Comparison of ENCODE assay signal across 8 cellular contexts in genomic region chr10:128859738-128860386, GRCh38.
DNase-seq lines count a peak whose midpoint lies in the region; ATAC-seq and TF ChIP-seq lines count a peak whose summit lies in the region.

No MANE protein-coding gene starts in this region.

- H3K36me3 Mint-ChIP-seq in H9 (ENCODE audit: insufficient read depth in 1 of 3, low read depth in 3 of 3), result no peaks in the 10 kb centered on the region; a peak in 1 of 7 replicates
- no peaks in the 10 kb centered on the region for H3K36me3 Mint-ChIP-seq in WTC11

- H3K27ac ChIP-seq in H9 (ENCODE audit: insufficient read length, low read depth, low read length), result no peak overlapping the region

- TF ChIP-seq CTCF in H9 (conservative IDR thresholded peaks at IDR 0.05) (peak; percentile 79), WTC11 (IDR thresholded peaks at IDR 0.05) (peak; percentile 43; the same call in 1 of the 2 replicates)

- H3K56ac ChIP-seq in H9 (ENCODE audit: insufficient read length, low read depth, low read length), result no peak overlapping the region

- H3K4me1 Mint-ChIP-seq in H9, result peaks cover 2 to 3% of the 10 kb centered on the region in 2 experiments
- H3K4me1 Mint-ChIP-seq in WTC11, result peaks cover 7% of the 10 kb centered on the region

- no peak overlapping the region for H2BK12ac ChIP-seq in H9 (ENCODE audit: insufficient read length, low read depth, low read length)

- H2BK5ac ChIP-seq in H9 (ENCODE audit: insufficient read length, low read length), result no peak overlapping the region

- H2BK120ac ChIP-seq in H9 (ENCODE audit: low read depth, low read length, poor library complexity, severe bottlenecking), result no peak overlapping the region

- H3K4me1 ChIP-seq in H9 (ENCODE audit: insufficient read depth, low read length), result no peaks in the 10 kb centered on the region

- ATAC-seq in WTC11 (no peak; the same call in 1 of the 2 replicates), left lobe of liver (peak; percentile 51), HG03457 (IDR thresholded peaks at IDR 0.05; ENCODE audit: unreplicated experiment) (no peak), HG02884 (IDR thresholded peaks at IDR 0.05; ENCODE audit: unreplicated experiment) (no peak)

- no peak overlapping the region for H3K4me3 Mint-ChIP-seq in H9
- no peak overlapping the region for H3K4me3 Mint-ChIP-seq in WTC11

- no peaks in the 10 kb centered on the region for H3K79me1 ChIP-seq in H9 (ENCODE audit: insufficient read depth, low read depth, low read length, poor library complexity, severe bottlenecking)

- no peak overlapping the region for H3K9ac ChIP-seq in H9 (ENCODE audit: extremely low read depth, insufficient read length, low read length)

- WGBS in H9 (ENCODE audit: extremely low coverage, insufficient read length, low lambda C conversion rate), result no CpG with 5 or more reads among the region's 8 CpGs

- H2BK15ac ChIP-seq in H9 (ENCODE audit: low read depth, low read length), result no peak overlapping the region

- H4K8ac ChIP-seq in H9 (replicated peaks; ENCODE audit: insufficient read length, low read depth, low read length), result no peak overlapping the region

- no peak overlapping the region for H2AFZ ChIP-seq in H9 (ENCODE audit: low read length)

- H3K4me2 ChIP-seq in H9 (ENCODE audit: insufficient read depth, insufficient read length, low read length), result no peak overlapping the region

- CTCF ChIA-PET in WTC11 (lab: Charles Lee), result interaction anchor here (0.9 to 1.5 kb wide), 5 partner anchors 9 to 682 kb away, joined by 3 to 4 read pairs (median 3); no protein-coding TSS in a partner anchor

- H3K9me3 ChIP-seq in H9 (ENCODE audit: control insufficient read depth, low read depth, low read length), result no peaks in the 10 kb centered on the region

- H2AK5ac ChIP-seq in H9 (ENCODE audit: insufficient read length, low read length), result no peak overlapping the region

- H3K27me3 Mint-ChIP-seq in H9 (ENCODE audit: low read depth) (no peaks in the 10 kb centered on the region), WTC11 (ENCODE audit: low read depth) (no peaks in the 10 kb centered on the region)

- H3K23me2 ChIP-seq in H9 (ENCODE audit: insufficient read length, low read depth, low read length, poor library complexity, severe bottlenecking), result no peaks in the 10 kb centered on the region

- H2BK20ac ChIP-seq in H9 (ENCODE audit: low read depth, low read length, poor library complexity, severe bottlenecking), result no peak overlapping the region

- H3K27ac Mint-ChIP-seq in H9 (no peak overlapping the region), WTC11 (no peak overlapping the region)

- H3K18ac ChIP-seq in H9 (ENCODE audit: insufficient read length, low read depth, low read length), result no peak overlapping the region

- H3K14ac ChIP-seq in H9 (ENCODE audit: insufficient read depth, low read length), result no peak overlapping the region

- H3K27me3 ChIP-seq in H9 (ENCODE audit: insufficient read depth, low read length), result no peaks in the 10 kb centered on the region

- no peaks in the 10 kb centered on the region for H3K79me2 ChIP-seq in H9 (ENCODE audit: insufficient read depth, low read length)

- DNase-seq in COLO668 (lab: John Stamatoyannopoulos, UW; ENCODE audit: unreplicated experiment) (peak; percentile 5), H9 (no peak), WTC11 (ENCODE audit: low spot score) (peak; percentile 56), left lobe of liver (ENCODE audit: low spot score) (no peak), amniotic stem cell (lab: John Stamatoyannopoulos, UW) (no peak), NCI-H446 treated with DMSO at 0.1 percent for 48 hours (lab: John Stamatoyannopoulos, UW) (no peak)

- H3K9me3 Mint-ChIP-seq in H9 (no peaks in the 10 kb centered on the region; a peak in 2 of 5 replicates), WTC11 (peaks cover 14% of the 10 kb centered on the region)

- H3K23ac ChIP-seq in H9 (ENCODE audit: insufficient read length, low read depth, low read length), result no peak overlapping the region

- H3T11ph ChIP-seq in H9 (ENCODE audit: low read length), result no peak overlapping the region

- H4K20me1 ChIP-seq in H9 (ENCODE audit: control insufficient read depth, insufficient read depth, insufficient read length), result no peaks in the 10 kb centered on the region

- H4K91ac ChIP-seq in H9 (ENCODE audit: insufficient read length, low read depth, low read length), result no peak overlapping the region

- no peak overlapping the region for H3K4ac ChIP-seq in H9 (ENCODE audit: low read depth, low read length)

- POLR2A ChIA-PET in WTC11 (lab: Charles Lee), result no interaction called here

- H4K5ac ChIP-seq in H9 (ENCODE audit: insufficient read length, low read depth, low read length), result no peak overlapping the region

TF ChIP-seq in WTC11, 78 proteins besides CTCF, POLR2A, EP300 and RAD21:
- TF ChIP-seq FOXP4 (CRISPR knock-in tag; IDR thresholded peaks at IDR 0.05), result no peak
- TF ChIP-seq ETV6 (CRISPR knock-in tag; IDR thresholded peaks at IDR 0.05), result no peak
- TF ChIP-seq, protein P1, sequence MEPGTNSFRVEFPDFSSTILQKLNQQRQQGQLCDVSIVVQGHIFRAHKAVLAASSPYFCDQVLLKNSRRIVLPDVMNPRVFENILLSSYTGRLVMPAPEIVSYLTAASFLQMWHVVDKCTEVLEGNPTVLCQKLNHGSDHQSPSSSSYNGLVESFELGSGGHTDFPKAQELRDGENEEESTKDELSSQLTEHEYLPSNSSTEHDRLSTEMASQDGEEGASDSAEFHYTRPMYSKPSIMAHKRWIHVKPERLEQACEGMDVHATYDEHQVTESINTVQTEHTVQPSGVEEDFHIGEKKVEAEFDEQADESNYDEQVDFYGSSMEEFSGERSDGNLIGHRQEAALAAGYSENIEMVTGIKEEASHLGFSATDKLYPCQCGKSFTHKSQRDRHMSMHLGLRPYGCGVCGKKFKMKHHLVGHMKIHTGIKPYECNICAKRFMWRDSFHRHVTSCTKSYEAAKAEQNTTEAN (CRISPR knock-in tag; IDR thresholded peaks at IDR 0.05), result no peak
- TF ChIP-seq, protein P2, sequence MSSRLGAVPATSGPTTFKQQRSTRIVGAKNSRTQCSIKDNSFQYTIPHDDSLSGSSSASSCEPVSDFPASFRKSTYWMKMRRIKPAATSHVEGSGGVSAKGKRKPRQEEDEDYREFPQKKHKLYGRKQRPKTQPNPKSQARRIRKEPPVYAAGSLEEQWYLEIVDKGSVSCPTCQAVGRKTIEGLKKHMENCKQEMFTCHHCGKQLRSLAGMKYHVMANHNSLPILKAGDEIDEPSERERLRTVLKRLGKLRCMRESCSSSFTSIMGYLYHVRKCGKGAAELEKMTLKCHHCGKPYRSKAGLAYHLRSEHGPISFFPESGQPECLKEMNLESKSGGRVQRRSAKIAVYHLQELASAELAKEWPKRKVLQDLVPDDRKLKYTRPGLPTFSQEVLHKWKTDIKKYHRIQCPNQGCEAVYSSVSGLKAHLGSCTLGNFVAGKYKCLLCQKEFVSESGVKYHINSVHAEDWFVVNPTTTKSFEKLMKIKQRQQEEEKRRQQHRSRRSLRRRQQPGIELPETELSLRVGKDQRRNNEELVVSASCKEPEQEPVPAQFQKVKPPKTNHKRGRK (CRISPR knock-in tag; IDR thresholded peaks at IDR 0.05; ENCODE audit: borderline replicate concordance), result no peak
- TF ChIP-seq USF1 (CRISPR knock-in tag; IDR thresholded peaks at IDR 0.05), result no peak
- no peak for TF ChIP-seq E2F5 (CRISPR knock-in tag; IDR thresholded peaks at IDR 0.05)
- no peak for TF ChIP-seq CDX4 (CRISPR knock-in tag; IDR thresholded peaks at IDR 0.05; ENCODE audit: borderline replicate concordance)

Comparison
In these comparisons a context has a peak if more than half of its experiments do, and no peak if none do; other contexts are left out.
1. DNase-seq: peak in COLO668 (single experiment) and WTC11 (single experiment); none in H9 (single experiment), left lobe of liver (single experiment), amniotic stem cell (single experiment) and NCI-H446 treated with DMSO at 0.1 percent for 48 hours (single experiment).